ENCODE assay signal across 1 cellular context in genomic region chr2:74454654-74455511, GRCh38.
TF ChIP-seq lines count a peak whose summit lies in the region.

TSS of gene INO80B (plus strand) at chr2:74455087. CDS start at chr2:74455117, 30 bp downstream.

TF ChIP-seq in HepG2, 621 proteins besides CTCF, POLR2A, EP300 and RAD21 (continued from another document and continues in another):
- TF ChIP-seq THAP7 (CRISPR knock-in tag; IDR thresholded peaks at IDR 0.05): 0 out of 2 replicates have a peak, but pooled peaks have one; percentile 71
- TF ChIP-seq TGIF2 (CRISPR knock-in tag; IDR thresholded peaks at IDR 0.05): peak; percentile 97
- TF ChIP-seq SP4 (CRISPR knock-in tag; IDR thresholded peaks at IDR 0.05): peak; percentile 99
- peak; percentile 85 for TF ChIP-seq FOXA3 (CRISPR knock-in tag; IDR thresholded peaks at IDR 0.05)
- TF ChIP-seq, protein P1, sequence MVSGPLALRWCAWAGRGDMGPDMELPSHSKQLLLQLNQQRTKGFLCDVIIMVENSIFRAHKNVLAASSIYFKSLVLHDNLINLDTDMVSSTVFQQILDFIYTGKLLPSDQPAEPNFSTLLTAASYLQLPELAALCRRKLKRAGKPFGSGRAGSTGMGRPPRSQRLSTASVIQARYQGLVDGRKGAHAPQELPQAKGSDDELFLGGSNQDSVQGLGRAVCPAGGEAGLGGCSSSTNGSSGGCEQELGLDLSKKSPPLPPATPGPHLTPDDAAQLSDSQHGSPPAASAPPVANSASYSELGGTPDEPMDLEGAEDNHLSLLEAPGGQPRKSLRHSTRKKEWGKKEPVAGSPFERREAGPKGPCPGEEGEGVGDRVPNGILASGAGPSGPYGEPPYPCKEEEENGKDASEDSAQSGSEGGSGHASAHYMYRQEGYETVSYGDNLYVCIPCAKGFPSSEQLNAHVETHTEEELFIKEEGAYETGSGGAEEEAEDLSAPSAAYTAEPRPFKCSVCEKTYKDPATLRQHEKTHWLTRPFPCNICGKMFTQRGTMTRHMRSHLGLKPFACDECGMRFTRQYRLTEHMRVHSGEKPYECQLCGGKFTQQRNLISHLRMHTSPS (CRISPR knock-in tag; IDR thresholded peaks at IDR 0.05; ENCODE audit: low read depth): no peak
- TF ChIP-seq ZNF230 (CRISPR knock-in tag; IDR thresholded peaks at IDR 0.05): peak; percentile 84; the same call in 1 of the 2 replicates
- 0 out of 2 replicates have a peak, but pooled peaks have one; percentile 76 for TF ChIP-seq ZSCAN30 (CRISPR knock-in tag; IDR thresholded peaks at IDR 0.05)
- TF ChIP-seq ARNT (IDR thresholded peaks at IDR 0.05): no peak
- TF ChIP-seq ZNF782 (CRISPR knock-in tag; IDR thresholded peaks at IDR 0.05; ENCODE audit: borderline replicate concordance): peak; percentile 88; the same call in 1 of the 2 replicates
- TF ChIP-seq ZSCAN9 (CRISPR knock-in tag; IDR thresholded peaks at IDR 0.05; ENCODE audit: borderline replicate concordance): peak; percentile 97
- TF ChIP-seq ONECUT2 (CRISPR knock-in tag; IDR thresholded peaks at IDR 0.05): no peak; the same call in 1 of the 2 replicates
- no peak for TF ChIP-seq ZNF577 (CRISPR knock-in tag; IDR thresholded peaks at IDR 0.05; ENCODE audit: borderline replicate concordance, low read depth)
- TF ChIP-seq ZNF3 (CRISPR knock-in tag; IDR thresholded peaks at IDR 0.05): peak; percentile 32; the same call in 1 of the 2 replicates
- peak; percentile 82; the same call in 1 of the 2 replicates for TF ChIP-seq BCL6 (CRISPR knock-in tag; IDR thresholded peaks at IDR 0.05)
- TF ChIP-seq ZNF329 (CRISPR knock-in tag; IDR thresholded peaks at IDR 0.05; ENCODE audit: low read depth): no peak; the same call in 1 of the 2 replicates
- no peak for TF ChIP-seq ZNF33A (CRISPR knock-in tag; IDR thresholded peaks at IDR 0.05; ENCODE audit: borderline replicate concordance)
- TF ChIP-seq, protein P2, sequence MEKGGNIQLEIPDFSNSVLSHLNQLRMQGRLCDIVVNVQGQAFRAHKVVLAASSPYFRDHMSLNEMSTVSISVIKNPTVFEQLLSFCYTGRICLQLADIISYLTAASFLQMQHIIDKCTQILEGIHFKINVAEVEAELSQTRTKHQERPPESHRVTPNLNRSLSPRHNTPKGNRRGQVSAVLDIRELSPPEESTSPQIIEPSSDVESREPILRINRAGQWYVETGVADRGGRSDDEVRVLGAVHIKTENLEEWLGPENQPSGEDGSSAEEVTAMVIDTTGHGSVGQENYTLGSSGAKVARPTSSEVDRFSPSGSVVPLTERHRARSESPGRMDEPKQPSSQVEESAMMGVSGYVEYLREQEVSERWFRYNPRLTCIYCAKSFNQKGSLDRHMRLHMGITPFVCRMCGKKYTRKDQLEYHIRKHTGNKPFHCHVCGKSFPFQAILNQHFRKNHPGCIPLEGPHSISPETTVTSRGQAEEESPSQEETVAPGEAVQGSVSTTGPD (CRISPR knock-in tag; IDR thresholded peaks at IDR 0.05): no peak; the same call in 1 of the 2 replicates
- peak; percentile 99 for TF ChIP-seq ERF (CRISPR knock-in tag; IDR thresholded peaks at IDR 0.05)
- 0 out of 2 replicates have a peak, but pooled peaks have one; percentile 17 for TF ChIP-seq MBD4 (IDR thresholded peaks at IDR 0.05; ENCODE audit: borderline replicate concordance, low read length)
- TF ChIP-seq HNF4A (CRISPR knock-in tag; IDR thresholded peaks at IDR 0.05): peak; percentile 48
- peak; percentile 88 for TF ChIP-seq ZZZ3 (CRISPR knock-in tag; IDR thresholded peaks at IDR 0.05; ENCODE audit: borderline replicate concordance)
- peak; percentile 95 for TF ChIP-seq TSC22D2 (CRISPR knock-in tag; IDR thresholded peaks at IDR 0.05; ENCODE audit: borderline replicate concordance)
- TF ChIP-seq ZNF333 (CRISPR knock-in tag; IDR thresholded peaks at IDR 0.05; ENCODE audit: borderline replicate concordance): peak; percentile 80; the same call in 1 of the 2 replicates
- peak; percentile 31; the same call in 1 of the 2 replicates for TF ChIP-seq RFX5 (IDR thresholded peaks at IDR 0.05; ENCODE audit: low read depth, low read length)
- TF ChIP-seq, protein P3, sequence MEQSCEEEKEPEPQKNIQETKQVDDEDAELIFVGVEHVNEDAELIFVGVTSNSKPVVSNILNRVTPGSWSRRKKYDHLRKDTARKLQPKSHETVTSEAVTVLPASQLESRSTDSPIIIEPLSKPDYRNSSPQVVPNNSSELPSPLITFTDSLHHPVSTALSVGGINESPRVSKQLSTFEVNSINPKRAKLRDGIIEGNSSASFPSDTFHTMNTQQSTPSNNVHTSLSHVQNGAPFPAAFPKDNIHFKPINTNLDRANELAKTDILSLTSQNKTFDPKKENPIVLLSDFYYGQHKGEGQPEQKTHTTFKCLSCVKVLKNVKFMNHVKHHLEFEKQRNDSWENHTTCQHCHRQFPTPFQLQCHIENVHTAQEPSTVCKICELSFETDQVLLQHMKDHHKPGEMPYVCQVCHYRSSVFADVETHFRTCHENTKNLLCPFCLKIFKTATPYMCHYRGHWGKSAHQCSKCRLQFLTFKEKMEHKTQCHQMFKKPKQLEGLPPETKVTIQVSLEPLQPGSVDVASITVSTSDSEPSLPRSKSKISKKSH (CRISPR knock-in tag; IDR thresholded peaks at IDR 0.05; ENCODE audit: borderline replicate concordance): peak; percentile 80
- peak; percentile 99 for TF ChIP-seq JARID2 (CRISPR knock-in tag; IDR thresholded peaks at IDR 0.05; ENCODE audit: insufficient replicate concordance)
- peak; percentile 90 for TF ChIP-seq FOSL2 (CRISPR knock-in tag; IDR thresholded peaks at IDR 0.05)
- TF ChIP-seq AHR (CRISPR knock-in tag; IDR thresholded peaks at IDR 0.05): peak; percentile 94; the same call in 1 of the 2 replicates
- TF ChIP-seq, protein P4, sequence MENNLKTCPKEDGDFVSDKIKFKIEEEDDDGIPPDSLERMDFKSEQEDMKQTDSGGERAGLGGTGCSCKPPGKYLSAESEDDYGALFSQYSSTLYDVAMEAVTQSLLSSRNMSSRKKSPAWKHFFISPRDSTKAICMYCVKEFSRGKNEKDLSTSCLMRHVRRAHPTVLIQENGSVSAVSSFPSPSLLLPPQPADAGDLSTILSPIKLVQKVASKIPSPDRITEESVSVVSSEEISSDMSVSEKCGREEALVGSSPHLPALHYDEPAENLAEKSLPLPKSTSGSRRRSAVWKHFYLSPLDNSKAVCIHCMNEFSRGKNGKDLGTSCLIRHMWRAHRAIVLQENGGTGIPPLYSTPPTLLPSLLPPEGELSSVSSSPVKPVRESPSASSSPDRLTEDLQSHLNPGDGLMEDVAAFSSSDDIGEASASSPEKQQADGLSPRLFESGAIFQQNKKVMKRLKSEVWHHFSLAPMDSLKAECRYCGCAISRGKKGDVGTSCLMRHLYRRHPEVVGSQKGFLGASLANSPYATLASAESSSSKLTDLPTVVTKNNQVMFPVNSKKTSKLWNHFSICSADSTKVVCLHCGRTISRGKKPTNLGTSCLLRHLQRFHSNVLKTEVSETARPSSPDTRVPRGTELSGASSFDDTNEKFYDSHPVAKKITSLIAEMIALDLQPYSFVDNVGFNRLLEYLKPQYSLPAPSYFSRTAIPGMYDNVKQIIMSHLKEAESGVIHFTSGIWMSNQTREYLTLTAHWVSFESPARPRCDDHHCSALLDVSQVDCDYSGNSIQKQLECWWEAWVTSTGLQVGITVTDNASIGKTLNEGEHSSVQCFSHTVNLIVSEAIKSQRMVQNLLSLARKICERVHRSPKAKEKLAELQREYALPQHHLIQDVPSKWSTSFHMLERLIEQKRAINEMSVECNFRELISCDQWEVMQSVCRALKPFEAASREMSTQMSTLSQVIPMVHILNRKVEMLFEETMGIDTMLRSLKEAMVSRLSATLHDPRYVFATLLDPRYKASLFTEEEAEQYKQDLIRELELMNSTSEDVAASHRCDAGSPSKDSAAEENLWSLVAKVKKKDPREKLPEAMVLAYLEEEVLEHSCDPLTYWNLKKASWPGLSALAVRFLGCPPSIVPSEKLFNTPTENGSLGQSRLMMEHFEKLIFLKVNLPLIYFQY (CRISPR knock-in tag; IDR thresholded peaks at IDR 0.05; ENCODE audit: borderline replicate concordance): peak; percentile 94
- TF ChIP-seq, protein P5, sequence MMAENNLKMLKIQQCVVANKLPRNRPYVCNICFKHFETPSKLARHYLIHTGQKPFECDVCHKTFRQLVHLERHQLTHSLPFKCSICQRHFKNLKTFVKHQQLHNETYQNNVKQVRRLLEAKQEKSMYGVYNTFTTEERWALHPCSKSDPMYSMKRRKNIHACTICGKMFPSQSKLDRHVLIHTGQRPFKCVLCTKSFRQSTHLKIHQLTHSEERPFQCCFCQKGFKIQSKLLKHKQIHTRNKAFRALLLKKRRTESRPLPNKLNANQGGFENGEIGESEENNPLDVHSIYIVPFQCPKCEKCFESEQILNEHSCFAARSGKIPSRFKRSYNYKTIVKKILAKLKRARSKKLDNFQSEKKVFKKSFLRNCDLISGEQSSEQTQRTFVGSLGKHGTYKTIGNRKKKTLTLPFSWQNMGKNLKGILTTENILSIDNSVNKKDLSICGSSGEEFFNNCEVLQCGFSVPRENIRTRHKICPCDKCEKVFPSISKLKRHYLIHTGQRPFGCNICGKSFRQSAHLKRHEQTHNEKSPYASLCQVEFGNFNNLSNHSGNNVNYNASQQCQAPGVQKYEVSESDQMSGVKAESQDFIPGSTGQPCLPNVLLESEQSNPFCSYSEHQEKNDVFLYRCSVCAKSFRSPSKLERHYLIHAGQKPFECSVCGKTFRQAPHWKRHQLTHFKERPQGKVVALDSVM (CRISPR knock-in tag; IDR thresholded peaks at IDR 0.05): peak; percentile 68
- no peak for TF ChIP-seq HNRNPK (IDR thresholded peaks at IDR 0.05; ENCODE audit: low read depth, low read length, poor library complexity, severe bottlenecking)
- TF ChIP-seq ZNF589 (CRISPR knock-in tag; conservative IDR thresholded peaks at IDR 0.05): no peak
- peak; percentile 64; the same call in 1 of the 2 replicates for TF ChIP-seq TAF1 (CRISPR knock-in tag; IDR thresholded peaks at IDR 0.05)
- TF ChIP-seq IRX3 (CRISPR knock-in tag; IDR thresholded peaks at IDR 0.05; ENCODE audit: borderline replicate concordance, low read depth): no peak
- TF ChIP-seq ZNF431 (CRISPR knock-in tag; IDR thresholded peaks at IDR 0.05; ENCODE audit: borderline replicate concordance, low read depth): peak; percentile 41; the same call in 1 of the 2 replicates
- peak; percentile 74; the same call in 1 of the 2 replicates for TF ChIP-seq ZNF747 (CRISPR knock-in tag; IDR thresholded peaks at IDR 0.05; ENCODE audit: borderline replicate concordance)
- no peak for TF ChIP-seq ZNF777 (CRISPR knock-in tag; IDR thresholded peaks at IDR 0.05)
- TF ChIP-seq, protein P6, sequence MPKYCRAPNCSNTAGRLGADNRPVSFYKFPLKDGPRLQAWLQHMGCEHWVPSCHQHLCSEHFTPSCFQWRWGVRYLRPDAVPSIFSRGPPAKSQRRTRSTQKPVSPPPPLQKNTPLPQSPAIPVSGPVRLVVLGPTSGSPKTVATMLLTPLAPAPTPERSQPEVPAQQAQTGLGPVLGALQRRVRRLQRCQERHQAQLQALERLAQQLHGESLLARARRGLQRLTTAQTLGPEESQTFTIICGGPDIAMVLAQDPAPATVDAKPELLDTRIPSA (CRISPR knock-in tag; IDR thresholded peaks at IDR 0.05; ENCODE audit: borderline replicate concordance): no peak
- peak; percentile 83; the same call in 1 of the 2 replicates for TF ChIP-seq NCOR1 (IDR thresholded peaks at IDR 0.05; ENCODE audit: borderline replicate concordance, low read length)
- TF ChIP-seq PTBP1 (IDR thresholded peaks at IDR 0.05; ENCODE audit: low read depth, low read length, poor library complexity, severe bottlenecking): peak; percentile 86
- TF ChIP-seq ZBTB21 (CRISPR knock-in tag; IDR thresholded peaks at IDR 0.05): peak; percentile 70; the same call in 1 of the 2 replicates
- peak; percentile 99 for TF ChIP-seq ELF1 (CRISPR knock-in tag; IDR thresholded peaks at IDR 0.05)
- peak; percentile 52 for TF ChIP-seq ZNF264 (CRISPR knock-in tag; IDR thresholded peaks at IDR 0.05)
- no peak for TF ChIP-seq SETDB1 (CRISPR knock-in tag; IDR thresholded peaks at IDR 0.05; ENCODE audit: borderline replicate concordance)
- TF ChIP-seq, protein P7, sequence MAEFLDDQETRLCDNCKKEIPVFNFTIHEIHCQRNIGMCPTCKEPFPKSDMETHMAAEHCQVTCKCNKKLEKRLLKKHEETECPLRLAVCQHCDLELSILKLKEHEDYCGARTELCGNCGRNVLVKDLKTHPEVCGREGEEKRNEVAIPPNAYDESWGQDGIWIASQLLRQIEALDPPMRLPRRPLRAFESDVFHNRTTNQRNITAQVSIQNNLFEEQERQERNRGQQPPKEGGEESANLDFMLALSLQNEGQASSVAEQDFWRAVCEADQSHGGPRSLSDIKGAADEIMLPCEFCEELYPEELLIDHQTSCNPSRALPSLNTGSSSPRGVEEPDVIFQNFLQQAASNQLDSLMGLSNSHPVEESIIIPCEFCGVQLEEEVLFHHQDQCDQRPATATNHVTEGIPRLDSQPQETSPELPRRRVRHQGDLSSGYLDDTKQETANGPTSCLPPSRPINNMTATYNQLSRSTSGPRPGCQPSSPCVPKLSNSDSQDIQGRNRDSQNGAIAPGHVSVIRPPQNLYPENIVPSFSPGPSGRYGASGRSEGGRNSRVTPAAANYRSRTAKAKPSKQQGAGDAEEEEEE (CRISPR knock-in tag; IDR thresholded peaks at IDR 0.05; ENCODE audit: borderline replicate concordance): no peak
- TF ChIP-seq RELA (CRISPR knock-in tag; IDR thresholded peaks at IDR 0.05): peak; percentile 96
- peak; percentile 43 for TF ChIP-seq STAG1 (CRISPR knock-in tag; IDR thresholded peaks at IDR 0.05)
- TF ChIP-seq TFE3 (CRISPR knock-in tag; IDR thresholded peaks at IDR 0.05): peak; percentile 76; the same call in 1 of the 2 replicates
